Comparison of ENCODE assay signal across 14 cellular contexts in genomic region chr2:238459081-238459629, GRCh38. TPM values are rescaled to one million over a fixed set of nuclear protein-coding genes. Genes with fewer than 3 reads are reported as not detected.
A peak's percentile ranks its signal among the peaks of the same experiment; 100 is the strongest.
DNase-seq lines count a peak whose midpoint lies in the region; ATAC-seq and TF ChIP-seq lines count a peak whose summit lies in the region.
"Had no signal": no experiment of that assay in that cellular context is flagged by ENCODE, and none has a peak within 500 bp of the region (broad histone marks: within the 10 kb centered on the region; RNA-seq: fewer than 3 reads in every experiment).

No MANE protein-coding gene starts in this region.

- CTCF ChIA-PET in activated CD4-positive, alpha-beta memory T cell treated with anti-CD3 and anti-CD28 coated beads for 36 hours (lab: Charles Lee) = interaction anchor here (0.9 to 3.2 kb wide), 3 partner anchors 84 to 90 kb away, joined by 3 to 29 read pairs (median 3); no protein-coding TSS in a partner anchor

- H3K4me3 Mint-ChIP-seq in activated CD4-positive, alpha-beta memory T cell treated with anti-CD3 and anti-CD28 coated beads for 36 hours = no peak overlapping the region
- H3K4me3 Mint-ChIP-seq: CD4-positive, alpha-beta T cell; nephron progenitor cell had no signal

- 42 to 44% methylated on average over 8 of the region's 8 CpGs for WGBS in heart right ventricle, 2 donors

- no peaks in the 10 kb centered on the region for H3K36me3 ChIP-seq in ascending aorta
- H3K36me3 ChIP-seq in heart right ventricle = no peaks in the 10 kb centered on the region

- H3K27me3 Mint-ChIP-seq in activated CD4-positive, alpha-beta memory T cell treated with anti-CD3 and anti-CD28 coated beads for 36 hours = no peaks in the 10 kb centered on the region
- H3K27me3 Mint-ChIP-seq: CD4-positive, alpha-beta T cell had no signal

- peaks cover 6 to 7% of the 10 kb centered on the region in 2 donors for H3K4me1 ChIP-seq in ascending aorta
- peaks cover 6 to 22% (median 19%) of the 10 kb centered on the region in 9 donors for H3K4me1 ChIP-seq in heart right ventricle

- intact Hi-C loops in ascending aorta (cut with DNase I) = loop anchor here (2.0 kb wide), 1 partner anchor 20 kb away; no protein-coding TSS in a partner anchor
- intact Hi-C loops in heart right ventricle (cut with DNase I) = loop anchor here in 1 of 10 donors (5.0 kb wide), 1 partner anchor 87 kb away; no protein-coding TSS in a partner anchor
- intact Hi-C loops in activated CD4-positive, alpha-beta memory T cell treated with anti-CD3 and anti-CD28 coated beads for 36 hours (cut with micrococcal nuclease) = no loop called here

- DNase-seq in DMS79 treated with DMSO at 0.1 percent for 48 hours (lab: John Stamatoyannopoulos, UW) = peak; percentile 16
- DNase-seq in ascending aorta (ENCODE audit: low spot score in 2 of 2) = peak in 1 of 2 donors; percentile 84
- peak; percentile 53 to 67 for DNase-seq in heart right ventricle
- DNase-seq in putamen (ENCODE audit: low spot score) = peak; percentile 34
- no peak for DNase-seq in activated CD4-positive, alpha-beta memory T cell treated with anti-CD3 and anti-CD28 coated beads for 36 hours
- no peak for DNase-seq in NOMO-1 treated with DMSO at 0.1 percent for 48 hours (lab: John Stamatoyannopoulos, UW; ENCODE audit: unreplicated experiment)
- DNase-seq: activated CD4-positive, alpha-beta T cell treated with anti-CD3 and anti-CD28 coated beads for 4 hours; CD4-positive, alpha-beta T cell; NCI-H1092 treated with DMSO at 0.1 percent for 48 hours; nephron progenitor cell had no signal

- H3K27ac ChIP-seq in ascending aorta (peak overlapping the region; percentile 68 to 81), heart right ventricle (peak overlapping the region in 3 of 10 donors; percentile 16 to 51 (median 43))
- H3K27ac ChIP-seq: HL-60 had no signal

- ATAC-seq in heart right ventricle (peak; percentile 81 to 94 (median 86)), HG03039 (IDR thresholded peaks at IDR 0.05; ENCODE audit: unreplicated experiment) (no peak), GM18909 (IDR thresholded peaks at IDR 0.05; ENCODE audit: poor library complexity, unreplicated experiment) (no peak)

- H3K9me3 ChIP-seq in ascending aorta (no peaks in the 10 kb centered on the region), heart right ventricle (peaks cover 0 to 25% (median 5%) of the 10 kb centered on the region in 11 donors)

- peaks cover 22% of the 10 kb centered on the region for H3K9me3 Mint-ChIP-seq in activated CD4-positive, alpha-beta memory T cell treated with anti-CD3 and anti-CD28 coated beads for 36 hours

- H3K4me1 Mint-ChIP-seq in activated CD4-positive, alpha-beta memory T cell treated with anti-CD3 and anti-CD28 coated beads for 36 hours (ENCODE audit: low read depth) = no peaks in the 10 kb centered on the region

- no peaks in the 10 kb centered on the region for H3K27me3 ChIP-seq in ascending aorta
- H3K27me3 ChIP-seq in heart right ventricle = peaks cover 0 to 5% (median 0%) of the 10 kb centered on the region in 7 donors
- H3K27me3 ChIP-seq: dorsolateral prefrontal cortex had no signal

- peaks cover 3% of the 10 kb centered on the region for H3K36me3 Mint-ChIP-seq in activated CD4-positive, alpha-beta memory T cell treated with anti-CD3 and anti-CD28 coated beads for 36 hours

- peak overlapping the region in 1 of 2 donors; percentile 38 for H3K4me3 ChIP-seq in ascending aorta
- H3K4me3 ChIP-seq in heart right ventricle = no peak overlapping the region
- H3K4me3 ChIP-seq: dorsolateral prefrontal cortex had no signal

- no peak overlapping the region for H3K27ac Mint-ChIP-seq in activated CD4-positive, alpha-beta memory T cell treated with anti-CD3 and anti-CD28 coated beads for 36 hours
- H3K27ac Mint-ChIP-seq: CD4-positive, alpha-beta T cell; nephron progenitor cell had no signal

- TF ChIP-seq CTCF in ascending aorta (IDR thresholded peaks at IDR 0.05) = no peak
- no peak for TF ChIP-seq CTCF in heart right ventricle (IDR thresholded peaks at IDR 0.05)

- POLR2A ChIA-PET in activated CD4-positive, alpha-beta memory T cell treated with anti-CD3 and anti-CD28 coated beads for 36 hours (lab: Charles Lee) = no interaction called here

RNA-seq across cellular contexts. Expression of gene ASB1, which starts 32.4 kb away (rescaled TPM):
- 32.5 TPM for total RNA-seq in ascending aorta
- 10 to 100 TPM; 31.4 to 61.5 (median 51.2) TPM for total RNA-seq in heart right ventricle
- 10 to 100 TPM; 32.0 to 41.9 TPM for polyA plus RNA-seq in heart right ventricle
- 10 to 100 TPM; 34.6 to 38.8 TPM for total RNA-seq in activated CD4-positive, alpha-beta memory T cell treated with anti-CD3 and anti-CD28 coated beads for 36 hours

Comparison
In these comparisons a context has a peak if more than half of its experiments do, and no peak if none do; other contexts are left out.
1. DNase-seq: peak in DMS79 treated with DMSO at 0.1 percent for 48 hours (single experiment), heart right ventricle (2 of 2) and putamen (single experiment); none in activated CD4-positive, alpha-beta memory T cell treated with anti-CD3 and anti-CD28 coated beads for 36 hours (single experiment) and NOMO-1 treated with DMSO at 0.1 percent for 48 hours (single experiment).
2. ATAC-seq: peak in heart right ventricle (8 of 8); none in HG03039 (single experiment) and GM18909 (single experiment).